Comparison of ENCODE assay signal across 17 cellular contexts in genomic region chr4:184831153-184831552, GRCh38. TPM values are rescaled to one million over a fixed set of nuclear protein-coding genes. Genes with fewer than 3 reads are reported as not detected.
A peak's percentile ranks its signal among the peaks of the same experiment; 100 is the strongest.
DNase-seq lines count a peak whose midpoint lies in the region; FAIRE-seq and TF ChIP-seq lines count a peak whose summit lies in the region.
"Had no signal": no experiment of that assay in that cellular context is flagged by ENCODE, and none has a peak within 500 bp of the region (broad histone marks: within the 10 kb centered on the region; RNA-seq: fewer than 3 reads in every experiment).

No MANE protein-coding gene starts in this region.

- 53 to 59% methylated on average over 5 of the region's 5 CpGs for WGBS in GM23248 (ENCODE audit: low coverage in 1 of 2, low lambda C conversion rate in 2 of 2, missing lambda C conversion rate in 2 of 2), 2 experiments
- WGBS in esophagus muscularis mucosa: 69% methylated on average over 5 of the region's 5 CpGs

- no peaks in the 10 kb centered on the region for H3F3A ChIP-seq in GM23248 (ENCODE audit: insufficient read depth)

- no peak for TF ChIP-seq POLR2A in esophagus muscularis mucosa (IDR thresholded peaks at IDR 0.05; ENCODE audit: low read depth)

- DNase-seq in GM23248 (peak; percentile 25), MG63 (peak; percentile 39), bronchial epithelial cell (ENCODE audit: low read depth) (peak; percentile 55), keratinocyte (ENCODE audit: low read depth, low spot score) (no peak), GM03348 (ENCODE audit: low spot score) (no peak), posterior cingulate gyrus (no peak), esophagus muscularis mucosa (ENCODE audit: extremely low spot score) (no peak)
- DNase-seq: BE2C; CD4-positive, alpha-beta memory T cell; DMS79; GDM1; Karpas-422 had no signal

- H3K27me3 ChIP-seq in GM23248 (replicated peaks; ENCODE audit: insufficient read depth): no peaks in the 10 kb centered on the region; the same call in 1 of the 2 replicates
- no peaks in the 10 kb centered on the region for H3K27me3 ChIP-seq in MG63
- H3K27me3 ChIP-seq in bronchial epithelial cell (ENCODE audit: control insufficient read depth, insufficient read depth, low read length): peaks cover 2% of the 10 kb centered on the region
- peaks cover 3% of the 10 kb centered on the region for H3K27me3 ChIP-seq in keratinocyte (ENCODE audit: control insufficient read depth, extremely low read depth, insufficient read depth, low read length)
- H3K27me3 ChIP-seq in esophagus muscularis mucosa: no peaks in the 10 kb centered on the region
- H3K27me3 ChIP-seq: BE2C had no signal

- TF ChIP-seq EP300 in esophagus muscularis mucosa (IDR thresholded peaks at IDR 0.05): no peak

- H3K4me1 ChIP-seq in GM23248 (ENCODE audit: insufficient read depth) (no peaks in the 10 kb centered on the region), keratinocyte (ENCODE audit: control insufficient read depth, extremely low read depth, insufficient read depth, low read length) (no peaks in the 10 kb centered on the region), esophagus muscularis mucosa (peaks cover 6 to 12% (median 9%) of the 10 kb centered on the region in 4 donors)
- H3K4me1 ChIP-seq: BE2C, HAP-1 had no signal

- no peak for TF ChIP-seq CTCF in bronchial epithelial cell (IDR thresholded peaks at IDR 0.05; ENCODE audit: insufficient read depth, low read length, severe bottlenecking)
- TF ChIP-seq CTCF in keratinocyte (optimal IDR thresholded peaks at IDR 0.05 in 1 of 3, IDR thresholded peaks at IDR 0.05 in 1 of 3, conservative IDR thresholded peaks at IDR 0.05 in 1 of 3; ENCODE audit: extremely low read depth in 1 of 3, insufficient read depth in 2 of 3, low read length in 3 of 3): no peak
- no peak for TF ChIP-seq CTCF in esophagus muscularis mucosa (IDR thresholded peaks at IDR 0.05)

- H3K9ac ChIP-seq in GM23248 (no peak overlapping the region), keratinocyte (ENCODE audit: control insufficient read depth, extremely low read depth, insufficient read depth, low read length) (no peak overlapping the region)

- FAIRE-seq in bronchial epithelial cell (lab: Jason Lieb, UNC) (peak; percentile 97), keratinocyte (lab: Jason Lieb, UNC) (peak; percentile 34)
- FAIRE-seq: A549, H1, HepG2 had no signal

- H2AFZ ChIP-seq in GM23248: no peak overlapping the region
- no peak overlapping the region for H2AFZ ChIP-seq in keratinocyte (ENCODE audit: control insufficient read depth, low read length)

- H3K79me2 ChIP-seq in GM23248 (ENCODE audit: insufficient read depth) (no peaks in the 10 kb centered on the region), keratinocyte (ENCODE audit: control insufficient read depth, insufficient read depth, low read length) (no peaks in the 10 kb centered on the region)

- no peaks in the 10 kb centered on the region for H3K9me2 ChIP-seq in GM23248 (ENCODE audit: insufficient read depth)

- H4K20me1 ChIP-seq in GM23248 (ENCODE audit: insufficient read depth) (no peaks in the 10 kb centered on the region), keratinocyte (ENCODE audit: control insufficient read depth, extremely low read depth, insufficient read depth, low read length) (no peaks in the 10 kb centered on the region)

- H3K27ac ChIP-seq in GM23248 (no peak overlapping the region), keratinocyte (ENCODE audit: control insufficient read depth, insufficient read depth, low read length) (no peak overlapping the region), esophagus muscularis mucosa (replicated peaks in 1 of 4) (no peak overlapping the region)
- H3K27ac ChIP-seq: A549, C4-2B had no signal

- dilution Hi-C loops in keratinocyte (cut with MboI; ENCODE audit: extremely low pct_ligation_motif_present, low sequenced_read_pairs): no loop called here

- H3K9me1 ChIP-seq in keratinocyte (ENCODE audit: control insufficient read depth, extremely low read depth, insufficient read depth, low read length): no peaks in the 10 kb centered on the region

- H3K4me2 ChIP-seq in GM23248 (ENCODE audit: unreplicated experiment) (no peak overlapping the region), keratinocyte (ENCODE audit: control insufficient read depth, extremely low read depth, insufficient read depth, low read depth, low read length) (no peak overlapping the region)
- H3K4me2 ChIP-seq: A549 had no signal

- H3K36me3 ChIP-seq in GM23248 (ENCODE audit: low read depth) (no peaks in the 10 kb centered on the region), MG63 (no peaks in the 10 kb centered on the region), bronchial epithelial cell (ENCODE audit: control insufficient read depth, insufficient read depth, low read length) (no peaks in the 10 kb centered on the region), keratinocyte (ENCODE audit: control insufficient read depth in 2 of 2, extremely low read depth in 1 of 2, insufficient read depth in 2 of 2, low read length in 2 of 2) (no peaks in the 10 kb centered on the region), esophagus muscularis mucosa (no peaks in the 10 kb centered on the region)
- H3K36me3 ChIP-seq: BE2C, HAP-1 had no signal

- H3K4me3 ChIP-seq in GM23248 (no peak overlapping the region), MG63 (no peak overlapping the region), bronchial epithelial cell (ENCODE audit: low read depth, low read length) (no peak overlapping the region), keratinocyte (ENCODE audit: control insufficient read depth in 2 of 3, extremely low read depth in 1 of 3, insufficient read depth in 2 of 3, low read depth in 1 of 3, low read length in 3 of 3) (no peak overlapping the region), esophagus muscularis mucosa (no peak overlapping the region)
- H3K4me3 ChIP-seq: A549, HAP-1 had no signal

- H3K9me3 ChIP-seq in GM23248 (ENCODE audit: low read depth): no peaks in the 10 kb centered on the region
- H3K9me3 ChIP-seq in MG63: no peaks in the 10 kb centered on the region
- no peaks in the 10 kb centered on the region for H3K9me3 ChIP-seq in keratinocyte (ENCODE audit: control insufficient read depth, low read depth, low read length)
- no peaks in the 10 kb centered on the region for H3K9me3 ChIP-seq in esophagus muscularis mucosa
- H3K9me3 ChIP-seq: A549, BE2C, HAP-1 had no signal

- in situ Hi-C loops in GM23248 (cut with MboI): no loop called here

- intact Hi-C loops in posterior cingulate gyrus (cut with DNase I): no loop called here
- intact Hi-C loops in esophagus muscularis mucosa (cut with DNase I): no loop called here

RNA-seq across cellular contexts. Expression of gene ACSL1, which starts 5.4 kb away (rescaled TPM):
- 16.8 and 22.6 TPM in 2 replicates for total RNA-seq in GM23248 (2014; rRNA removed; shearing (Covaris generic))
- polyA plus RNA-seq in GM23248 (2016; fragmentation: Nextera tagmentation; extraction: Ambion mirVana): 15.4 and 17.3 TPM in 2 replicates
- 20.5 and 22.2 TPM in 2 replicates for total RNA-seq in MG63 (2014; rRNA removed; shearing (Covaris generic); ENCODE audit: low replicate concordance)
- total RNA-seq in bronchial epithelial cell: 60.3 and 97.9 TPM in 2 replicates
- 46.4 to 64.3 TPM (median 60.6 TPM) in 3 replicates for polyA plus RNA-seq in keratinocyte
- polyA plus RNA-seq in keratinocyte (2011; ENCODE audit: low read depth): 58.9 TPM
- polyA plus RNA-seq in keratinocyte (2011; cell fraction: cytosol; rRNA removed): 26.6 and 55.5 TPM in 2 replicates
- 61.3 and 76.7 TPM in 2 replicates for polyA plus RNA-seq in keratinocyte (2011; cell fraction: nucleus; rRNA removed)
- polyA plus RNA-seq in keratinocyte (2012; ENCODE audit: low replicate concordance): 49.9 and 91.8 TPM in 2 replicates
- polyA minus RNA-seq in keratinocyte: 68.3 to 118 TPM (median 104 TPM) in 3 replicates
- polyA minus RNA-seq in keratinocyte (2011; cell fraction: cytosol; rRNA and poly(A)+ RNA removed): 75.0 TPM
- polyA minus RNA-seq in keratinocyte (2011; cell fraction: nucleus; rRNA and poly(A)+ RNA removed): 67.1 and 83.1 TPM in 2 replicates
- total RNA-seq in esophagus muscularis mucosa: 100 to 1,000 TPM in 1 of 4 donors, 10 to 100 TPM in 3; 43.5 to 136 (median 52.0) TPM

Comparison
In these comparisons a context has a peak if more than half of its experiments do, and no peak if none do; other contexts are left out.
1. DNase-seq: peak in GM23248 (single experiment), MG63 (single experiment) and bronchial epithelial cell (single experiment); none in keratinocyte (single experiment), GM03348 (single experiment), posterior cingulate gyrus (0 of 10) and esophagus muscularis mucosa (single experiment).